9 cellular contexts compared by ENCODE assay signal in genomic region chr20:32332614-32333013, GRCh38. TPM values are rescaled to one million over a fixed set of nuclear protein-coding genes. Genes with fewer than 3 reads are reported as not detected.
DNase-seq lines count a peak whose midpoint lies in the region; ATAC-seq and TF ChIP-seq lines count a peak whose summit lies in the region.
"Had no signal": no experiment of that assay in that cellular context is flagged by ENCODE, and none has a peak within 500 bp of the region (broad histone marks: within the 10 kb centered on the region; RNA-seq: fewer than 3 reads in every experiment).

No MANE protein-coding gene starts in this region.

- peak overlapping the region; percentile 55 for H3K27ac Mint-ChIP-seq in CD8-positive, alpha-beta T cell
- H3K27ac Mint-ChIP-seq in nephron progenitor cell: no peak overlapping the region

- no peaks in the 10 kb centered on the region for H3K27me3 Mint-ChIP-seq in CD8-positive, alpha-beta T cell (ENCODE audit: low read depth)
- no peaks in the 10 kb centered on the region for H3K27me3 Mint-ChIP-seq in nephron progenitor cell (ENCODE audit: low read depth, poor library complexity)

- intact Hi-C loops in CD8-positive, alpha-beta T cell (cut with DNase I, micrococcal nuclease): no loop called here
- intact Hi-C loops in gastrocnemius medialis (cut with DNase I; ENCODE audit: low total_unique reads): loop anchor here (10.0 kb wide), 1 partner anchor 322 kb away; no protein-coding TSS in a partner anchor

- no peak overlapping the region for H3K27ac ChIP-seq in CD8-positive, alpha-beta T cell (ENCODE audit: low read depth, low read length)
- H3K27ac ChIP-seq in gastrocnemius medialis: no peak overlapping the region

- peaks cover 7% of the 10 kb centered on the region for H3K36me3 ChIP-seq in CD8-positive, alpha-beta T cell (ENCODE audit: insufficient read depth, low read length)
- peaks cover 2 to 27% of the 10 kb centered on the region in 2 donors for H3K36me3 ChIP-seq in gastrocnemius medialis

- TF ChIP-seq CTCF in CD8-positive, alpha-beta T cell (IDR thresholded peaks at IDR 0.05): no peak
- TF ChIP-seq CTCF in gastrocnemius medialis (IDR thresholded peaks at IDR 0.05 in 4 of 5, conservative IDR thresholded peaks at IDR 0.05 in 1 of 5) (no peak), nephron progenitor cell (IDR thresholded peaks at IDR 0.05) (no peak)

- H3K27me3 ChIP-seq in CD8-positive, alpha-beta T cell (ENCODE audit: insufficient read depth, low read length): no peaks in the 10 kb centered on the region
- no peaks in the 10 kb centered on the region for H3K27me3 ChIP-seq in gastrocnemius medialis

- TF ChIP-seq POLR2A in gastrocnemius medialis (IDR thresholded peaks at IDR 0.05): no peak

- no peaks in the 10 kb centered on the region for H3K9me3 Mint-ChIP-seq in CD8-positive, alpha-beta T cell
- H3K9me3 Mint-ChIP-seq in nephron progenitor cell: no peaks in the 10 kb centered on the region
- H3K9me3 Mint-ChIP-seq: immature natural killer cell had no signal

- H3K4me3 ChIP-seq in CD8-positive, alpha-beta T cell (ENCODE audit: low read depth, low read length): no peak overlapping the region
- no peak overlapping the region for H3K4me3 ChIP-seq in gastrocnemius medialis

- CTCF ChIA-PET in CD8-positive, alpha-beta T cell (lab: Charles Lee): interaction anchor here (1.0 to 1.3 kb wide), 2 partner anchors 15 to 320 kb away, joined by 3 to 6 read pairs; no protein-coding TSS in a partner anchor

- no peak for ATAC-seq in CD8-positive, alpha-beta T cell
- ATAC-seq in GM21786 (IDR thresholded peaks at IDR 0.05; ENCODE audit: unreplicated experiment) (peak; percentile 6), gastrocnemius medialis (no peak)

- in situ Hi-C loops in gastrocnemius medialis (cut with MboI; ENCODE audit: low sequenced_read_pairs in 4 of 4): no loop called here

- no peaks in the 10 kb centered on the region for H3K4me1 ChIP-seq in CD8-positive, alpha-beta T cell (ENCODE audit: insufficient read depth, low read length)
- peaks cover 0 to 13% of the 10 kb centered on the region in 2 donors for H3K4me1 ChIP-seq in gastrocnemius medialis

- peaks cover 48% of the 10 kb centered on the region for H3K36me3 Mint-ChIP-seq in CD8-positive, alpha-beta T cell
- H3K36me3 Mint-ChIP-seq in nephron progenitor cell (ENCODE audit: low read depth): peaks cover 32% of the 10 kb centered on the region

- H3K4me1 Mint-ChIP-seq in CD8-positive, alpha-beta T cell (ENCODE audit: low read depth): peaks cover 17% of the 10 kb centered on the region
- peaks cover 9% of the 10 kb centered on the region for H3K4me1 Mint-ChIP-seq in nephron progenitor cell

- POLR2A ChIA-PET in CD8-positive, alpha-beta T cell (lab: Charles Lee): no interaction called here

- H3K9me3 ChIP-seq in CD8-positive, alpha-beta T cell (ENCODE audit: low read length): no peaks in the 10 kb centered on the region
- H3K9me3 ChIP-seq in gastrocnemius medialis: no peaks in the 10 kb centered on the region

- H3K4me3 Mint-ChIP-seq in CD8-positive, alpha-beta T cell: no peak overlapping the region
- H3K4me3 Mint-ChIP-seq in nephron progenitor cell: no peak overlapping the region

- no peak for DNase-seq in CD8-positive, alpha-beta T cell
- DNase-seq in activated CD4-positive, alpha-beta T cell treated with anti-CD3 and anti-CD28 coated beads, Interleukin-2, amount 50 U/mL, for 48 hours: peak; percentile 26 to 31
- DNase-seq in iris pigment epithelial cell (ENCODE audit: low read depth) (peak; percentile 67), gastrocnemius medialis (no peak), AML-193 (lab: John Stamatoyannopoulos, UW) (no peak), nephron progenitor cell (no peak)
- no peak for DNase-seq in activated CD8-positive, alpha-beta memory T cell treated with anti-CD3 and anti-CD28 coated beads for 24 hours
- DNase-seq: immature natural killer cell had no signal

RNA-seq across cellular contexts. Expression of gene ASXL1, which starts 25.5 kb away (rescaled TPM):
- total RNA-seq in CD8-positive, alpha-beta T cell: 100 to 1,000 TPM; 197 to 200 TPM
- 10 to 100 TPM; 21.8 to 36.6 (median 28.4) TPM for total RNA-seq in gastrocnemius medialis

RNA-seq across cellular contexts. Expression of gene KIF3B, which starts 55.2 kb away (rescaled TPM):
- total RNA-seq in CD8-positive, alpha-beta T cell: 1 to 10 TPM; 7.1 to 8.1 TPM
- total RNA-seq in gastrocnemius medialis: 1 to 10 TPM; 4.8 to 8.7 (median 6.4) TPM

Comparison
In these comparisons a context has a peak if more than half of its experiments do, and no peak if none do; other contexts are left out.
1. DNase-seq: peak in activated CD4-positive, alpha-beta T cell treated with anti-CD3 and anti-CD28 coated beads, Interleukin-2, amount 50 U/mL, for 48 hours (2 of 2) and iris pigment epithelial cell (single experiment); none in CD8-positive, alpha-beta T cell (0 of 7), activated CD8-positive, alpha-beta memory T cell treated with anti-CD3 and anti-CD28 coated beads for 24 hours (single experiment), gastrocnemius medialis (0 of 2), AML-193 (0 of 2) and nephron progenitor cell (single experiment).
2. RNA of gene ASXL1, which starts 25.5 kb away (total RNA-seq): 197 to 200 TPM in CD8-positive, alpha-beta T cell; 21.8 to 36.6 TPM in gastrocnemius medialis; every median in the first group is over 4 times any median in the second.